Comparison of ENCODE assay signal across 1 cellular context in genomic region chr1:213737398-213738040, GRCh38.
TF ChIP-seq lines count a peak whose summit lies in the region.

No MANE protein-coding gene starts in this region.

TF ChIP-seq in HepG2, 621 proteins besides CTCF, POLR2A, EP300 and RAD21 (continued from another document and continues in another):
- TF ChIP-seq ZNF407 (CRISPR knock-in tag; IDR thresholded peaks at IDR 0.05; ENCODE audit: not compliant biosample characterization) (no peak), PLSCR1 (CRISPR knock-in tag; IDR thresholded peaks at IDR 0.05; ENCODE audit: borderline replicate concordance) (no peak), ZMYM3 (CRISPR knock-in tag; IDR thresholded peaks at IDR 0.05) (peak; percentile 58; the same call in 1 of the 2 replicates), ZNF432 (CRISPR knock-in tag; IDR thresholded peaks at IDR 0.05; ENCODE audit: borderline replicate concordance) (no peak), ATAD3A (CRISPR knock-in tag; IDR thresholded peaks at IDR 0.05) (no peak), SNRNP70 (IDR thresholded peaks at IDR 0.05; ENCODE audit: low read depth, low read length) (no peak), ZNF260 (CRISPR knock-in tag; IDR thresholded peaks at IDR 0.05; ENCODE audit: borderline replicate concordance, low read depth) (no peak), NFATC3 (CRISPR knock-in tag; IDR thresholded peaks at IDR 0.05) (no peak), SAFB2 (CRISPR knock-in tag; IDR thresholded peaks at IDR 0.05; ENCODE audit: borderline replicate concordance, low read depth) (no peak), TOE1 (CRISPR knock-in tag; IDR thresholded peaks at IDR 0.05) (no peak), ZNF460 (CRISPR knock-in tag; IDR thresholded peaks at IDR 0.05; ENCODE audit: borderline replicate concordance) (no peak), ZNF75D (CRISPR knock-in tag; IDR thresholded peaks at IDR 0.05; ENCODE audit: borderline replicate concordance) (no peak), DPF2 (CRISPR knock-in tag; IDR thresholded peaks at IDR 0.05; ENCODE audit: borderline replicate concordance, low read depth) (peak; percentile 82; the same call in 1 of the 2 replicates), RARA (CRISPR knock-in tag; IDR thresholded peaks at IDR 0.05) (peak; percentile 97), ZNF616 (CRISPR knock-in tag; IDR thresholded peaks at IDR 0.05; ENCODE audit: low read depth) (no peak), ZNF331 (CRISPR knock-in tag; IDR thresholded peaks at IDR 0.05) (peak; percentile 95), HCFC1 (IDR thresholded peaks at IDR 0.05; ENCODE audit: low read depth, low read length) (no peak), ATF1 (CRISPR knock-in tag; IDR thresholded peaks at IDR 0.05) (0 out of 2 replicates have a peak, but pooled peaks have one; percentile 38), RERE (CRISPR knock-in tag; IDR thresholded peaks at IDR 0.05; ENCODE audit: low read depth) (no peak; the same call in 1 of the 2 replicates), ZNF33A (CRISPR knock-in tag; IDR thresholded peaks at IDR 0.05; ENCODE audit: borderline replicate concordance) (no peak), ERF (CRISPR knock-in tag; IDR thresholded peaks at IDR 0.05) (peak; percentile 88), ZNF101 (CRISPR knock-in tag; IDR thresholded peaks at IDR 0.05; ENCODE audit: borderline replicate concordance, low read depth) (no peak), ONECUT2 (CRISPR knock-in tag; IDR thresholded peaks at IDR 0.05) (no peak), ZNF572 (CRISPR knock-in tag; IDR thresholded peaks at IDR 0.05) (no peak), PRPF4 (IDR thresholded peaks at IDR 0.05; ENCODE audit: low read depth, low read length, poor library complexity, severe bottlenecking) (no peak), NCOR1 (IDR thresholded peaks at IDR 0.05; ENCODE audit: borderline replicate concordance, low read length) (peak; percentile 37; the same call in 1 of the 2 replicates), ZNF574 (CRISPR knock-in tag; IDR thresholded peaks at IDR 0.05) (peak; percentile 52; the same call in 1 of the 2 replicates), TP53 (CRISPR knock-in tag; conservative IDR thresholded peaks at IDR 0.05) (no peak), ZNF724P (CRISPR knock-in tag; IDR thresholded peaks at IDR 0.05; ENCODE audit: borderline replicate concordance) (no peak), BCL6 (CRISPR knock-in tag; IDR thresholded peaks at IDR 0.05) (peak; percentile 98), ELF1 (CRISPR knock-in tag; IDR thresholded peaks at IDR 0.05) (no peak; the same call in 1 of the 2 replicates), ZNF878 (CRISPR knock-in tag; IDR thresholded peaks at IDR 0.05) (no peak; the same call in 1 of the 2 replicates), PRDM10 (CRISPR knock-in tag; IDR thresholded peaks at IDR 0.05; ENCODE audit: low read depth) (0 out of 2 replicates have a peak, but pooled peaks have one; percentile 35), KLF9 (CRISPR knock-in tag; IDR thresholded peaks at IDR 0.05; ENCODE audit: low read depth) (0 out of 2 replicates have a peak, but pooled peaks have one; percentile 60), TARDBP (CRISPR knock-in tag; IDR thresholded peaks at IDR 0.05) (peak; percentile 35; the same call in 1 of the 2 replicates), ZNF292 (CRISPR knock-in tag; IDR thresholded peaks at IDR 0.05; ENCODE audit: borderline replicate concordance, low read depth) (peak; percentile 94; the same call in 1 of the 2 replicates), BRD4 (CRISPR knock-in tag; IDR thresholded peaks at IDR 0.05) (0 out of 2 replicates have a peak, but pooled peaks have one; percentile 24), HDAC1 (CRISPR knock-in tag; IDR thresholded peaks at IDR 0.05) (peak; percentile 69), DRAP1 (CRISPR knock-in tag; IDR thresholded peaks at IDR 0.05) (peak; percentile 58; the same call in 1 of the 2 replicates), NFE2 (CRISPR knock-in tag; IDR thresholded peaks at IDR 0.05) (no peak), KDM2A (CRISPR knock-in tag; IDR thresholded peaks at IDR 0.05; ENCODE audit: borderline replicate concordance, low read depth) (no peak)
